Comparison of ENCODE assay signal across 1 cellular context in the genomic region with DNA sequence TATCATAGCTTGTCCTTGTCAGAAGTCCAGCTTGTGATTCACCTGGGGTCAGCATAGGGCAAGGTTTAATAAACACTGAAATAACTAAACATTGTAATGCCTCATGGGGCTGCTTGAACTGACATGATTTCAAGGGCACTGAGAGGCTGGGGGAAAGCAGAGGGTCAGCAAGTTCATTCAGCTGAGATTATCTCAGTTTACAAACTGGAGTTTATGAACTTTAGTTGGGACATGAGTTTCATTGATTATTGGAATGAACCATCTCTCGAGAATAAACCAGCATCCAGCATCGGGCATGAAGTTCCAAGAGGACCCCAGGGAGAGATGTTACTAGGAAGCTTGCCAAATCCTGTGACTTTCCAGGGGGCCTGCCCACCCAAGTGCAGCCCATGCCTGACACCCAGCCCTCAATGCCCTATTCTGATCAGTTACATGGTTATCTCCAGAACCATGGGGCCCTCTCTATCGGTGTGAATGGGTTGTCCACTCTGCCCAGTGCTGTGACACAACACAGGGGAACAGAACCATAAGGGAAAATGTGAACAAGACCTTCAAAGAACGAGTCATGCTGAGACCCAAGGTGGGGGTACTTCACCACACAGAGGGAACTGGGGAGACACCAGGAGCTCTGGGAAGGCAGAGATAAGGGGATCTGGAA.
TF ChIP-seq lines count a peak whose summit lies in the region.

No MANE protein-coding gene starts in this region.

TF ChIP-seq in HepG2, 621 proteins besides CTCF, POLR2A, EP300 and RAD21 (continued from another document):
- TF ChIP-seq, protein P1, sequence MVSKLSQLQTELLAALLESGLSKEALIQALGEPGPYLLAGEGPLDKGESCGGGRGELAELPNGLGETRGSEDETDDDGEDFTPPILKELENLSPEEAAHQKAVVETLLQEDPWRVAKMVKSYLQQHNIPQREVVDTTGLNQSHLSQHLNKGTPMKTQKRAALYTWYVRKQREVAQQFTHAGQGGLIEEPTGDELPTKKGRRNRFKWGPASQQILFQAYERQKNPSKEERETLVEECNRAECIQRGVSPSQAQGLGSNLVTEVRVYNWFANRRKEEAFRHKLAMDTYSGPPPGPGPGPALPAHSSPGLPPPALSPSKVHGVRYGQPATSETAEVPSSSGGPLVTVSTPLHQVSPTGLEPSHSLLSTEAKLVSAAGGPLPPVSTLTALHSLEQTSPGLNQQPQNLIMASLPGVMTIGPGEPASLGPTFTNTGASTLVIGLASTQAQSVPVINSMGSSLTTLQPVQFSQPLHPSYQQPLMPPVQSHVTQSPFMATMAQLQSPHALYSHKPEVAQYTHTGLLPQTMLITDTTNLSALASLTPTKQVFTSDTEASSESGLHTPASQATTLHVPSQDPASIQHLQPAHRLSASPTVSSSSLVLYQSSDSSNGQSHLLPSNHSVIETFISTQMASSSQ (IDR thresholded peaks at IDR 0.05; ENCODE audit: low read depth): peak; percentile 36; the same call in 1 of the 2 replicates
- TF ChIP-seq, protein P1 (CRISPR knock-in tag; IDR thresholded peaks at IDR 0.05; ENCODE audit: borderline replicate concordance): peak; percentile 57; the same call in 1 of the 2 replicates
- TF ChIP-seq, protein P2, sequence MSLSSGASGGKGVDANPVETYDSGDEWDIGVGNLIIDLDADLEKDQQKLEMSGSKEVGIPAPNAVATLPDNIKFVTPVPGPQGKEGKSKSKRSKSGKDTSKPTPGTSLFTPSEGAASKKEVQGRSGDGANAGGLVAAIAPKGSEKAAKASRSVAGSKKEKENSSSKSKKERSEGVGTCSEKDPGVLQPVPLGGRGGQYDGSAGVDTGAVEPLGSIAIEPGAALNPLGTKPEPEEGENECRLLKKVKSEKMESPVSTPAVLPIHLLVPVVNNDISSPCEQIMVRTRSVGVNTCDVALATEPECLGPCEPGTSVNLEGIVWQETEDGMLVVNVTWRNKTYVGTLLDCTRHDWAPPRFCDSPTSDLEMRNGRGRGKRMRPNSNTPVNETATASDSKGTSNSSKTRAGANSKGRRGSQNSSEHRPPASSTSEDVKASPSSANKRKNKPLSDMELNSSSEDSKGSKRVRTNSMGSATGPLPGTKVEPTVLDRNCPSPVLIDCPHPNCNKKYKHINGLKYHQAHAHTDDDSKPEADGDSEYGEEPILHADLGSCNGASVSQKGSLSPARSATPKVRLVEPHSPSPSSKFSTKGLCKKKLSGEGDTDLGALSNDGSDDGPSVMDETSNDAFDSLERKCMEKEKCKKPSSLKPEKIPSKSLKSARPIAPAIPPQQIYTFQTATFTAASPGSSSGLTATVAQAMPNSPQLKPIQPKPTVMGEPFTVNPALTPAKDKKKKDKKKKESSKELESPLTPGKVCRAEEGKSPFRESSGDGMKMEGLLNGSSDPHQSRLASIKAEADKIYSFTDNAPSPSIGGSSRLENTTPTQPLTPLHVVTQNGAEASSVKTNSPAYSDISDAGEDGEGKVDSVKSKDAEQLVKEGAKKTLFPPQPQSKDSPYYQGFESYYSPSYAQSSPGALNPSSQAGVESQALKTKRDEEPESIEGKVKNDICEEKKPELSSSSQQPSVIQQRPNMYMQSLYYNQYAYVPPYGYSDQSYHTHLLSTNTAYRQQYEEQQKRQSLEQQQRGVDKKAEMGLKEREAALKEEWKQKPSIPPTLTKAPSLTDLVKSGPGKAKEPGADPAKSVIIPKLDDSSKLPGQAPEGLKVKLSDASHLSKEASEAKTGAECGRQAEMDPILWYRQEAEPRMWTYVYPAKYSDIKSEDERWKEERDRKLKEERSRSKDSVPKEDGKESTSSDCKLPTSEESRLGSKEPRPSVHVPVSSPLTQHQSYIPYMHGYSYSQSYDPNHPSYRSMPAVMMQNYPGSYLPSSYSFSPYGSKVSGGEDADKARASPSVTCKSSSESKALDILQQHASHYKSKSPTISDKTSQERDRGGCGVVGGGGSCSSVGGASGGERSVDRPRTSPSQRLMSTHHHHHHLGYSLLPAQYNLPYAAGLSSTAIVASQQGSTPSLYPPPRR (CRISPR knock-in tag; IDR thresholded peaks at IDR 0.05; ENCODE audit: borderline replicate concordance): peak; percentile 85; the same call in 1 of the 2 replicates
- 0 out of 2 replicates have a peak, but pooled peaks have one; percentile 66 for TF ChIP-seq SMAD3 (CRISPR knock-in tag; IDR thresholded peaks at IDR 0.05)
- TF ChIP-seq ZNF350 (CRISPR knock-in tag; IDR thresholded peaks at IDR 0.05; ENCODE audit: borderline replicate concordance, low read depth): no peak
- peak; percentile 65; the same call in 1 of the 2 replicates for TF ChIP-seq NR2C2 (CRISPR knock-in tag; IDR thresholded peaks at IDR 0.05; ENCODE audit: borderline replicate concordance)
- peak; percentile 63; the same call in 1 of the 2 replicates for TF ChIP-seq HOXD1 (CRISPR knock-in tag; IDR thresholded peaks at IDR 0.05)
- TF ChIP-seq, protein P3, sequence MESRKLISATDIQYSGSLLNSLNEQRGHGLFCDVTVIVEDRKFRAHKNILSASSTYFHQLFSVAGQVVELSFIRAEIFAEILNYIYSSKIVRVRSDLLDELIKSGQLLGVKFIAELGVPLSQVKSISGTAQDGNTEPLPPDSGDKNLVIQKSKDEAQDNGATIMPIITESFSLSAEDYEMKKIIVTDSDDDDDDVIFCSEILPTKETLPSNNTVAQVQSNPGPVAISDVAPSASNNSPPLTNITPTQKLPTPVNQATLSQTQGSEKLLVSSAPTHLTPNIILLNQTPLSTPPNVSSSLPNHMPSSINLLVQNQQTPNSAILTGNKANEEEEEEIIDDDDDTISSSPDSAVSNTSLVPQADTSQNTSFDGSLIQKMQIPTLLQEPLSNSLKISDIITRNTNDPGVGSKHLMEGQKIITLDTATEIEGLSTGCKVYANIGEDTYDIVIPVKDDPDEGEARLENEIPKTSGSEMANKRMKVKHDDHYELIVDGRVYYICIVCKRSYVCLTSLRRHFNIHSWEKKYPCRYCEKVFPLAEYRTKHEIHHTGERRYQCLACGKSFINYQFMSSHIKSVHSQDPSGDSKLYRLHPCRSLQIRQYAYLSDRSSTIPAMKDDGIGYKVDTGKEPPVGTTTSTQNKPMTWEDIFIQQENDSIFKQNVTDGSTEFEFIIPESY (CRISPR knock-in tag; IDR thresholded peaks at IDR 0.05): no peak
- TF ChIP-seq FOXA1 (IDR thresholded peaks at IDR 0.05): no peak
- TF ChIP-seq FOXA1 (CRISPR knock-in tag; IDR thresholded peaks at IDR 0.05): peak; percentile 55; the same call in 1 of the 2 replicates
- TF ChIP-seq SIN3A (IDR thresholded peaks at IDR 0.05; ENCODE audit: borderline replicate concordance, low read depth, low read length): no peak
- peak; percentile 40; the same call in 1 of the 2 replicates for TF ChIP-seq NFKB2 (CRISPR knock-in tag; IDR thresholded peaks at IDR 0.05; ENCODE audit: borderline replicate concordance)
- TF ChIP-seq RARA (CRISPR knock-in tag; IDR thresholded peaks at IDR 0.05): peak; percentile 97
- TF ChIP-seq, protein P4, sequence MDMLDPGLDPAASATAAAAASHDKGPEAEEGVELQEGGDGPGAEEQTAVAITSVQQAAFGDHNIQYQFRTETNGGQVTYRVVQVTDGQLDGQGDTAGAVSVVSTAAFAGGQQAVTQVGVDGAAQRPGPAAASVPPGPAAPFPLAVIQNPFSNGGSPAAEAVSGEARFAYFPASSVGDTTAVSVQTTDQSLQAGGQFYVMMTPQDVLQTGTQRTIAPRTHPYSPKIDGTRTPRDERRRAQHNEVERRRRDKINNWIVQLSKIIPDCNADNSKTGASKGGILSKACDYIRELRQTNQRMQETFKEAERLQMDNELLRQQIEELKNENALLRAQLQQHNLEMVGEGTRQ (IDR thresholded peaks at IDR 0.05; ENCODE audit: low read depth, low read length): no peak
- TF ChIP-seq, protein P4 (CRISPR knock-in tag; IDR thresholded peaks at IDR 0.05; ENCODE audit: borderline replicate concordance): no peak
- TF ChIP-seq, protein P5, sequence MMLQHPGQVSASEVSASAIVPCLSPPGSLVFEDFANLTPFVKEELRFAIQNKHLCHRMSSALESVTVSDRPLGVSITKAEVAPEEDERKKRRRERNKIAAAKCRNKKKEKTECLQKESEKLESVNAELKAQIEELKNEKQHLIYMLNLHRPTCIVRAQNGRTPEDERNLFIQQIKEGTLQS (CRISPR knock-in tag; IDR thresholded peaks at IDR 0.05): peak; percentile 9; the same call in 1 of the 2 replicates
- TF ChIP-seq, protein P6, sequence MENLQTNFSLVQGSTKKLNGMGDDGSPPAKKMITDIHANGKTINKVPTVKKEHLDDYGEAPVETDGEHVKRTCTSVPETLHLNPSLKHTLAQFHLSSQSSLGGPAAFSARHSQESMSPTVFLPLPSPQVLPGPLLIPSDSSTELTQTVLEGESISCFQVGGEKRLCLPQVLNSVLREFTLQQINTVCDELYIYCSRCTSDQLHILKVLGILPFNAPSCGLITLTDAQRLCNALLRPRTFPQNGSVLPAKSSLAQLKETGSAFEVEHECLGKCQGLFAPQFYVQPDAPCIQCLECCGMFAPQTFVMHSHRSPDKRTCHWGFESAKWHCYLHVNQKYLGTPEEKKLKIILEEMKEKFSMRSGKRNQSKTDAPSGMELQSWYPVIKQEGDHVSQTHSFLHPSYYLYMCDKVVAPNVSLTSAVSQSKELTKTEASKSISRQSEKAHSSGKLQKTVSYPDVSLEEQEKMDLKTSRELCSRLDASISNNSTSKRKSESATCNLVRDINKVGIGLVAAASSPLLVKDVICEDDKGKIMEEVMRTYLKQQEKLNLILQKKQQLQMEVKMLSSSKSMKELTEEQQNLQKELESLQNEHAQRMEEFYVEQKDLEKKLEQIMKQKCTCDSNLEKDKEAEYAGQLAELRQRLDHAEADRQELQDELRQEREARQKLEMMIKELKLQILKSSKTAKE (CRISPR knock-in tag; IDR thresholded peaks at IDR 0.05; ENCODE audit: borderline replicate concordance): peak; percentile 80
- peak; percentile 32; the same call in 1 of the 2 replicates for TF ChIP-seq GATA4 (IDR thresholded peaks at IDR 0.05; ENCODE audit: borderline replicate concordance, low read depth)
- TF ChIP-seq, protein P7, sequence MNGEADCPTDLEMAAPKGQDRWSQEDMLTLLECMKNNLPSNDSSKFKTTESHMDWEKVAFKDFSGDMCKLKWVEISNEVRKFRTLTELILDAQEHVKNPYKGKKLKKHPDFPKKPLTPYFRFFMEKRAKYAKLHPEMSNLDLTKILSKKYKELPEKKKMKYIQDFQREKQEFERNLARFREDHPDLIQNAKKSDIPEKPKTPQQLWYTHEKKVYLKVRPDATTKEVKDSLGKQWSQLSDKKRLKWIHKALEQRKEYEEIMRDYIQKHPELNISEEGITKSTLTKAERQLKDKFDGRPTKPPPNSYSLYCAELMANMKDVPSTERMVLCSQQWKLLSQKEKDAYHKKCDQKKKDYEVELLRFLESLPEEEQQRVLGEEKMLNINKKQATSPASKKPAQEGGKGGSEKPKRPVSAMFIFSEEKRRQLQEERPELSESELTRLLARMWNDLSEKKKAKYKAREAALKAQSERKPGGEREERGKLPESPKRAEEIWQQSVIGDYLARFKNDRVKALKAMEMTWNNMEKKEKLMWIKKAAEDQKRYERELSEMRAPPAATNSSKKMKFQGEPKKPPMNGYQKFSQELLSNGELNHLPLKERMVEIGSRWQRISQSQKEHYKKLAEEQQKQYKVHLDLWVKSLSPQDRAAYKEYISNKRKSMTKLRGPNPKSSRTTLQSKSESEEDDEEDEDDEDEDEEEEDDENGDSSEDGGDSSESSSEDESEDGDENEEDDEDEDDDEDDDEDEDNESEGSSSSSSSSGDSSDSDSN (CRISPR knock-in tag; IDR thresholded peaks at IDR 0.05): no peak
- TF ChIP-seq, protein P8, sequence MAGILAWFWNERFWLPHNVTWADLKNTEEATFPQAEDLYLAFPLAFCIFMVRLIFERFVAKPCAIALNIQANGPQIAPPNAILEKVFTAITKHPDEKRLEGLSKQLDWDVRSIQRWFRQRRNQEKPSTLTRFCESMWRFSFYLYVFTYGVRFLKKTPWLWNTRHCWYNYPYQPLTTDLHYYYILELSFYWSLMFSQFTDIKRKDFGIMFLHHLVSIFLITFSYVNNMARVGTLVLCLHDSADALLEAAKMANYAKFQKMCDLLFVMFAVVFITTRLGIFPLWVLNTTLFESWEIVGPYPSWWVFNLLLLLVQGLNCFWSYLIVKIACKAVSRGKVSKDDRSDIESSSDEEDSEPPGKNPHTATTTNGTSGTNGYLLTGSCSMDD (CRISPR knock-in tag; IDR thresholded peaks at IDR 0.05): no peak
- TF ChIP-seq ZNF598 (CRISPR knock-in tag; IDR thresholded peaks at IDR 0.05; ENCODE audit: borderline replicate concordance): no peak
- no peak for TF ChIP-seq ZNF567 (CRISPR knock-in tag; IDR thresholded peaks at IDR 0.05; ENCODE audit: borderline replicate concordance)
TF ChIP-seq in HepG2: peak in this region for 133.
